8 cellular contexts compared by ENCODE assay signal in the genomic region with DNA sequence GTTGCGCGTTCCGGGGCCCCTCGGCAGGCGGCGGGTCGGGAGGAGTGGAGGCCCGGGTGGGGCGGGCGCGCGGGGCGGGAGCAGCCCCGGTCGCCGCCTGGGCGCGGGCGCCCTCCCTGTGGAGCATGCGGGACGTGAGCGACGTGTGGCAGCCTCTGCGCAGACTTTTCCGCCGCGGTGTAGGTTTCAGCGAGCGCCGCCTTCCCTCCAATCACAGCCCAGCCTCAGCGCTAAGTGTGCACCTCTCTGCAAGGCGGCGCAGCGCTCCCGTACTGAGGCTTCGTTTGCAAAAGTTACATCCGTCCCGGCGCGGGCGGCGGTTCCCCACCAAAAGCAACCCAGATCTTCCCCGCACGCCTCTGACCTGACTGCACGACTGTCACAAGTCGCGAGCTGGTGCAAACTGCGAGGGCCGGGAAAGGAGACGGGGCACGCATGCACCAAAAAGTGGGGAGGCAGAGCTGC. TPM values are rescaled to one million over a fixed set of nuclear protein-coding genes. Genes with fewer than 3 reads are reported as not detected.
DNase-seq lines count a peak whose midpoint lies in the region; ATAC-seq and TF ChIP-seq lines count a peak whose summit lies in the region.

No MANE protein-coding gene starts in this region.

- H3K36me3 ChIP-seq in heart right ventricle: no peaks in the 10 kb centered on the region
- no peaks in the 10 kb centered on the region for H3K36me3 ChIP-seq in prostate gland
- no peaks in the 10 kb centered on the region for H3K36me3 ChIP-seq in urinary bladder (ENCODE audit: insufficient read depth)

- H3K27ac Mint-ChIP-seq in activated naive CD4-positive, alpha-beta T cell treated with anti-CD3 and anti-CD28 coated beads, Interleukin-2, amount 50 U/mL, for 72 hours: peak overlapping the region; percentile 85 to 93

- H3K4me3 ChIP-seq in AG04449 (ENCODE audit: low read depth, low read length): peak overlapping the region; percentile 58
- H3K4me3 ChIP-seq in heart right ventricle: peak overlapping the region; percentile 50 to 94 (median 78)
- peak overlapping the region; percentile 71 to 77 for H3K4me3 ChIP-seq in prostate gland
- H3K4me3 ChIP-seq in urinary bladder (ENCODE audit: low read depth, low read length): peak overlapping the region; percentile 55

- H3K27ac ChIP-seq in heart right ventricle (peak overlapping the region in 9 of 10 donors; percentile 45 to 98 (median 91)), prostate gland (peak overlapping the region; percentile 30 to 86), urinary bladder (ENCODE audit: low read depth) (no peak overlapping the region)

- DNase-seq in AG04449 (ENCODE audit: low read depth, low spot score) (no peak), heart right ventricle (peak; percentile 62 to 80), prostate gland (ENCODE audit: low spot score) (peak; percentile 65)
- DNase-seq in activated naive CD4-positive, alpha-beta T cell treated with anti-CD3 and anti-CD28 coated beads, Interleukin-2, amount 50 U/mL, for 72 hours (ENCODE audit: low spot score in 2 of 2): peak; percentile 78 to 86

- H3K36me3 Mint-ChIP-seq in activated naive CD4-positive, alpha-beta T cell treated with anti-CD3 and anti-CD28 coated beads, Interleukin-2, amount 50 U/mL, for 72 hours: peaks cover 8 to 18% of the 10 kb centered on the region in 2 donors

- WGBS in heart right ventricle, 2 donors: 0 to 1% methylated on average over 51 of the region's 51 CpGs
- 3% methylated on average over 32 of the region's 51 CpGs for WGBS in prostate gland
- 1% methylated on average over 51 of the region's 51 CpGs for WGBS in urinary bladder

- intact Hi-C loops in heart right ventricle (cut with DNase I) (loop anchor here in 8 of 10 donors (2.0 to 10.0 kb wide), 10 partner anchors 31 to 203 kb away; no protein-coding TSS in a partner anchor), prostate gland (cut with DNase I) (loop anchor here (5.0 kb wide), 2 partner anchors 39 to 54 kb away; no protein-coding TSS in a partner anchor)

- no peaks in the 10 kb centered on the region for H3K9me3 Mint-ChIP-seq in activated naive CD4-positive, alpha-beta T cell treated with anti-CD3 and anti-CD28 coated beads, Interleukin-2, amount 50 U/mL, for 72 hours

- POLR2A ChIA-PET in AG04449 (lab: Yijun Ruan, JAX): interaction anchor here (1.1 to 4.3 kb wide), 4 partner anchors 25 to 198 kb away, joined by 3 to 201 read pairs (median 10); no protein-coding TSS in a partner anchor

- H3K9me3 ChIP-seq in heart right ventricle (no peaks in the 10 kb centered on the region), prostate gland (no peaks in the 10 kb centered on the region)

- ATAC-seq in GM18907 (IDR thresholded peaks at IDR 0.05; ENCODE audit: unreplicated experiment): peak; percentile 55
- ATAC-seq in HG03280 (IDR thresholded peaks at IDR 0.05; ENCODE audit: unreplicated experiment): peak; percentile 47
- ATAC-seq in activated naive CD4-positive, alpha-beta T cell treated with anti-CD3 and anti-CD28 coated beads, Interleukin-2, amount 50 U/mL, for 72 hours: peak; percentile 65 to 78
- peak; percentile 29 to 74 (median 62) for ATAC-seq in heart right ventricle

- H3K4me1 ChIP-seq in heart right ventricle (peaks cover 6 to 65% (median 32%) of the 10 kb centered on the region in 9 donors), prostate gland (replicated peaks) (peaks cover 13% of the 10 kb centered on the region), urinary bladder (ENCODE audit: insufficient read depth) (peaks cover 2% of the 10 kb centered on the region)

- CTCF ChIA-PET in AG04449 (lab: Yijun Ruan, JAX): interaction anchor here (0.7 to 8.3 kb wide), 32 partner anchors 10 to 208 kb away, joined by 3 to 278 read pairs (median 8); a partner anchor contains a TSS

- TF ChIP-seq CTCF in AG04449 (IDR thresholded peaks at IDR 0.05; ENCODE audit: insufficient read depth, low read length, missing control alignments) (no peak), heart right ventricle (IDR thresholded peaks at IDR 0.05) (peak in 2 of 9 donors; percentile 2 to 6), prostate gland (IDR thresholded peaks at IDR 0.05) (no peak)

- no peaks in the 10 kb centered on the region for H3K27me3 ChIP-seq in heart right ventricle
- no peaks in the 10 kb centered on the region for H3K27me3 ChIP-seq in prostate gland (replicated peaks; ENCODE audit: insufficient read depth)

- TF ChIP-seq POLR2A in Raji (IDR thresholded peaks at IDR 0.05; ENCODE audit: insufficient read depth, low read depth, low read length): peak; percentile 66
- peak; percentile 39 for TF ChIP-seq POLR2A in prostate gland (IDR thresholded peaks at IDR 0.05)

RNA-seq across cellular contexts. Expression of a gene that starts 1.2 kb away (rescaled TPM):
- 100 to 1,000 TPM in 1 of 2 donors, 10 to 100 TPM in 1; 77.0 to 181 TPM for total RNA-seq in activated naive CD4-positive, alpha-beta T cell treated with anti-CD3 and anti-CD28 coated beads, Interleukin-2, amount 50 U/mL, for 72 hours
- total RNA-seq in heart right ventricle: 10 to 100 TPM in 9 of 10 donors, 1 to 10 TPM in 1; 7.6 to 77.3 (median 16.3) TPM
- 10 to 100 TPM in 1 of 2 donors, 1 to 10 TPM in 1; 5.5 to 10.6 TPM for polyA plus RNA-seq in heart right ventricle
- 10 to 100 TPM; 24.3 to 52.7 TPM for total RNA-seq in prostate gland
- total RNA-seq in urinary bladder: 6.5 TPM
- polyA plus RNA-seq in urinary bladder: 31.8 TPM
